Comparison of ENCODE assay signal across 3 cellular contexts in the genomic region with DNA sequence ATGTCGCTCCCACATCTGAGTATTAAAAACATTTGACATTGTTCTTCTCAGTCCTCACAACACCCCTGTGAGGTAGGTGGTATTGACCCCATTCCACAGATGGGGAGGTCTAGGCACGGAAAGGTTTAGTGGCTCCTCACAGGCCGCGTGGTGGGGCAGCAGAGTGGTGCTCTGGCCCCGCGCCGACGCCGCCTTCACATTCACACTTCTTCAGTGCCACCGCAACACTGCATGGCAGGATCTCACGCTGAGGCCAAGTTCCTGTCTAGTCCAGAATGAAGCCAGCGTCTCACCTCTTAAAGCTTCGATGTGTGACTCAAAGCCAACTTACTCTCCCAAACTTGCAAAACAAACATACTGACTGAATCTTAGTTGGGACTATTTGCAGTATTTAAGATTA.
A peak's percentile ranks its signal among the peaks of the same experiment; 100 is the strongest.
TF ChIP-seq lines count a peak whose summit lies in the region.

No MANE protein-coding gene starts in this region.

TF ChIP-seq in IMR-90, 13 proteins besides CTCF, POLR2A, EP300 and RAD21:
- no peak for TF ChIP-seq RFX5 (IDR thresholded peaks at IDR 0.05; ENCODE audit: low read depth, low read length)
- TF ChIP-seq RCOR1 (IDR thresholded peaks at IDR 0.05; ENCODE audit: insufficient replicate concordance, low read length), result no peak
- no peak for TF ChIP-seq MXI1 (IDR thresholded peaks at IDR 0.05; ENCODE audit: borderline replicate concordance, low read depth, low read length)
- no peak for TF ChIP-seq MAFK (IDR thresholded peaks at IDR 0.05; ENCODE audit: low read depth, low read length)
- no peak for TF ChIP-seq FOS (IDR thresholded peaks at IDR 0.05; ENCODE audit: low read depth, low read length)
- no peak for TF ChIP-seq USF2 (IDR thresholded peaks at IDR 0.05; ENCODE audit: low read depth, low read length)
- TF ChIP-seq CEBPB (IDR thresholded peaks at IDR 0.05; ENCODE audit: low read depth, low read length), result no peak
- no peak for TF ChIP-seq BHLHE40 (IDR thresholded peaks at IDR 0.05; ENCODE audit: low read depth, low read length)
- no peak for TF ChIP-seq SMC3 (IDR thresholded peaks at IDR 0.05; ENCODE audit: low read depth, low read length)
- TF ChIP-seq CHD1 (IDR thresholded peaks at IDR 0.05; ENCODE audit: low read depth, low read length), result no peak
- TF ChIP-seq MAZ (IDR thresholded peaks at IDR 0.05; ENCODE audit: borderline replicate concordance, low read depth, low read length), result no peak
- TF ChIP-seq, protein P1, sequence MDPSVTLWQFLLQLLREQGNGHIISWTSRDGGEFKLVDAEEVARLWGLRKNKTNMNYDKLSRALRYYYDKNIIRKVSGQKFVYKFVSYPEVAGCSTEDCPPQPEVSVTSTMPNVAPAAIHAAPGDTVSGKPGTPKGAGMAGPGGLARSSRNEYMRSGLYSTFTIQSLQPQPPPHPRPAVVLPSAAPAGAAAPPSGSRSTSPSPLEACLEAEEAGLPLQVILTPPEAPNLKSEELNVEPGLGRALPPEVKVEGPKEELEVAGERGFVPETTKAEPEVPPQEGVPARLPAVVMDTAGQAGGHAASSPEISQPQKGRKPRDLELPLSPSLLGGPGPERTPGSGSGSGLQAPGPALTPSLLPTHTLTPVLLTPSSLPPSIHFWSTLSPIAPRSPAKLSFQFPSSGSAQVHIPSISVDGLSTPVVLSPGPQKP (IDR thresholded peaks at IDR 0.05; ENCODE audit: borderline replicate concordance, low read depth, low read length), result no peak
- TF ChIP-seq NFE2L2 (IDR thresholded peaks at IDR 0.05; ENCODE audit: low read depth, low read length), result no peak

TF ChIP-seq in K562, 482 proteins besides CTCF, POLR2A, EP300 and RAD21:
- TF ChIP-seq, protein P2, sequence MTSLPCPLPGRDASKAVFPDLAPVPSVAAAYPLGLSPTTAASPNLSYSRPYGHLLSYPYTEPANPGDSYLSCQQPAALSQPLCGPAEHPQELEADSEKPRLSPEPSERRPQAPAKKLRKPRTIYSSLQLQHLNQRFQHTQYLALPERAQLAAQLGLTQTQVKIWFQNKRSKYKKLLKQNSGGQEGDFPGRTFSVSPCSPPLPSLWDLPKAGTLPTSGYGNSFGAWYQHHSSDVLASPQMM (CRISPR knock-in tag; IDR thresholded peaks at IDR 0.05), result no peak
- TF ChIP-seq CEBPG (CRISPR knock-in tag; IDR thresholded peaks at IDR 0.05) (no peak), CEBPG (tag; conservative IDR thresholded peaks at IDR 0.05 in 1 of 2, IDR thresholded peaks at IDR 0.05 in 1 of 2) (no peak), POLR2G (IDR thresholded peaks at IDR 0.05; ENCODE audit: low read depth, low read length) (peak; percentile 31; the same call in 1 of the 2 replicates)

TF ChIP-seq in HEK293T, 16 proteins besides CTCF, POLR2A, EP300 and RAD21:
- TF ChIP-seq BHLHE40 (IDR thresholded peaks at IDR 0.05; ENCODE audit: borderline replicate concordance) (no peak), SUZ12 (IDR thresholded peaks at IDR 0.05) (no peak), HDGF (IDR thresholded peaks at IDR 0.05; ENCODE audit: borderline replicate concordance) (no peak), CTBP1 (IDR thresholded peaks at IDR 0.05; ENCODE audit: borderline replicate concordance) (no peak), ARNT (IDR thresholded peaks at IDR 0.05) (no peak), FOXK2 (IDR thresholded peaks at IDR 0.05) (no peak), ZNF384 (IDR thresholded peaks at IDR 0.05) (no peak), ELF4 (IDR thresholded peaks at IDR 0.05) (no peak), FOXA1 (IDR thresholded peaks at IDR 0.05) (no peak), TARDBP (IDR thresholded peaks at IDR 0.05) (no peak)
- TF ChIP-seq, protein P3, sequence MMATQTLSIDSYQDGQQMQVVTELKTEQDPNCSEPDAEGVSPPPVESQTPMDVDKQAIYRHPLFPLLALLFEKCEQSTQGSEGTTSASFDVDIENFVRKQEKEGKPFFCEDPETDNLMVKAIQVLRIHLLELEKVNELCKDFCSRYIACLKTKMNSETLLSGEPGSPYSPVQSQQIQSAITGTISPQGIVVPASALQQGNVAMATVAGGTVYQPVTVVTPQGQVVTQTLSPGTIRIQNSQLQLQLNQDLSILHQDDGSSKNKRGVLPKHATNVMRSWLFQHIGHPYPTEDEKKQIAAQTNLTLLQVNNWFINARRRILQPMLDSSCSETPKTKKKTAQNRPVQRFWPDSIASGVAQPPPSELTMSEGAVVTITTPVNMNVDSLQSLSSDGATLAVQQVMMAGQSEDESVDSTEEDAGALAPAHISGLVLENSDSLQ (IDR thresholded peaks at IDR 0.05), result no peak
